12 cellular contexts compared by ENCODE assay signal in the genomic region with DNA sequence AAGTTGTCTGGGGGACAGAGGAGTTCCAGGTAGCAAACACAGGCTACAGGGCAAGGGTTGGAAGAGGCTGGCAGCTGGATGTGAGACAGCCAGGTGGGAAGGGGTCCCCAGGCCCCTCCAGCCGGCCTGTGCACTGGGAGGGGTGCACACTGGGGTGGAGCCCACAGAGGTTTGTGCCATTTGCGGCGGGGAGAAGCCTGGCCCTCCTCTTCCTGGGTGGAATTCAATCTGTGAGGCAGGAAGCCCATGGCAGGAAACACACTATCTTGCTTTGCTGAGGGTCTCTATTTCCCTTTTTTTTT.
A peak's percentile ranks its signal among the peaks of the same experiment; 100 is the strongest.
DNase-seq lines count a peak whose midpoint lies in the region; ATAC-seq and TF ChIP-seq lines count a peak whose summit lies in the region.
"Had no signal": no experiment of that assay in that cellular context is flagged by ENCODE, and none has a peak within 500 bp of the region (broad histone marks: within the 10 kb centered on the region; RNA-seq: fewer than 3 reads in every experiment).

No MANE protein-coding gene starts in this region.

- H3K27me3 ChIP-seq in BLaER1 treated with 17β-estradiol and CSF1 and Interleukin-3, amounts not matched to agents 10 nM and 100 nM: no peaks in the 10 kb centered on the region
- H3K27me3 ChIP-seq in IMR-90 (ENCODE audit: control insufficient read depth, insufficient read depth, low read length) (no peaks in the 10 kb centered on the region), sigmoid colon (no peaks in the 10 kb centered on the region), aorta (ENCODE audit: control insufficient read depth in 1 of 2, insufficient read depth in 2 of 2, low read length in 1 of 2) (no peaks in the 10 kb centered on the region)

- peaks cover 80 to 100% (median 96%) of the 10 kb centered on the region in 11 experiments for H3K36me3 ChIP-seq in BLaER1 treated with 17β-estradiol and CSF1 and Interleukin-3, amounts not matched to agents 10 nM and 100 nM
- H3K36me3 ChIP-seq in IMR-90 (ENCODE audit: control insufficient read depth, insufficient read depth, low read length) (peaks cover 79% of the 10 kb centered on the region), sigmoid colon (peaks cover 22 to 68% (median 42%) of the 10 kb centered on the region in 4 donors), aorta (ENCODE audit: control insufficient read depth in 1 of 2, insufficient read depth in 2 of 2, low read length in 1 of 2) (peaks cover 0 to 3% of the 10 kb centered on the region in 2 donors)

- H3K9me3 Mint-ChIP-seq in glutamatergic neuron (ENCODE audit: unreplicated experiment): peaks cover 9% of the 10 kb centered on the region
- H3K9me3 Mint-ChIP-seq: CD4-positive, CD25-positive, alpha-beta regulatory T cell; IgD-negative memory B cell had no signal

- H3K23ac ChIP-seq in IMR-90 (ENCODE audit: low read depth, low read length): no peak overlapping the region

- H4K20me1 ChIP-seq in BLaER1 treated with 17β-estradiol and CSF1 and Interleukin-3, amounts not matched to agents 10 nM and 100 nM: peaks cover 2 to 85% (median 61%) of the 10 kb centered on the region in 11 experiments; a peak in 20 of 22 replicates
- H4K20me1 ChIP-seq in IMR-90 (ENCODE audit: insufficient read depth, low read length): peaks cover 14% of the 10 kb centered on the region

- no peak overlapping the region for H2BK120ac ChIP-seq in IMR-90 (ENCODE audit: low read depth, low read length)

- 0 out of 20 replicates have a peak overlapping the region, but pooled peaks of 2 of the 10 experiments have one; percentile 14 to 23 for H3K4me3 ChIP-seq in BLaER1 treated with 17β-estradiol and CSF1 and Interleukin-3, amounts not matched to agents 10 nM and 100 nM
- no peak overlapping the region for H3K4me3 ChIP-seq in IMR-90 (ENCODE audit: insufficient read depth, low read depth, low read length)
- no peak overlapping the region for H3K4me3 ChIP-seq in sigmoid colon
- no peak overlapping the region for H3K4me3 ChIP-seq in coronary artery
- H3K4me3 ChIP-seq in aorta (ENCODE audit: low read length in 2 of 2): no peak overlapping the region

- POLR2A ChIA-PET in IMR-90 (lab: Charles Lee; ENCODE audit: unreplicated experiment): no interaction called here

- H3K4me3 Mint-ChIP-seq in glutamatergic neuron (ENCODE audit: unreplicated experiment): no peak overlapping the region
- H3K4me3 Mint-ChIP-seq: CD4-positive, CD25-positive, alpha-beta regulatory T cell; IgD-negative memory B cell had no signal

- no peaks in the 10 kb centered on the region for H3K9me3 ChIP-seq in BLaER1 treated with 17β-estradiol and CSF1 and Interleukin-3, amounts not matched to agents 10 nM and 100 nM (replicated peaks in 1 of 11)
- H3K9me3 ChIP-seq in IMR-90 (ENCODE audit: control insufficient read depth, insufficient read depth, low read length) (no peaks in the 10 kb centered on the region), sigmoid colon (no peaks in the 10 kb centered on the region), aorta (ENCODE audit: control insufficient read depth, low read length) (no peaks in the 10 kb centered on the region)

- no peak overlapping the region for H4K8ac ChIP-seq in IMR-90 (ENCODE audit: low read depth in 2 of 2, low read length in 2 of 2)

- H3K56ac ChIP-seq in IMR-90 (ENCODE audit: extremely low read depth, insufficient read depth, low read length): no peak overlapping the region

- peak overlapping the region; percentile 42 for H2AK9ac ChIP-seq in IMR-90 (replicated peaks; ENCODE audit: low read depth, low read length, poor library complexity)

- ATAC-seq in IMR-90 (ENCODE audit: low read depth) (no peak), aorta (ENCODE audit: low FRiP score) (no peak)
- ATAC-seq: HCT116 had no signal

- H3K27me3 Mint-ChIP-seq in glutamatergic neuron (ENCODE audit: unreplicated experiment): peaks cover 2% of the 10 kb centered on the region
- H3K27me3 Mint-ChIP-seq: CD4-positive, CD25-positive, alpha-beta regulatory T cell had no signal

- no peak overlapping the region for H2AK5ac ChIP-seq in IMR-90 (ENCODE audit: low read depth, low read length)

- CTCF ChIA-PET in IMR-90 (lab: Yijun Ruan, JAX): no interaction called here

- no peak overlapping the region for H2BK5ac ChIP-seq in IMR-90 (ENCODE audit: low read depth, low read length, poor library complexity, severe bottlenecking)

- no peak for TF ChIP-seq CTCF in IMR-90 (conservative IDR thresholded peaks at IDR 0.05; ENCODE audit: low read depth, low read length)
- no peak for TF ChIP-seq CTCF in glutamatergic neuron (IDR thresholded peaks at IDR 0.05; ENCODE audit: partially characterized antibody, unreplicated experiment)
- TF ChIP-seq CTCF in sigmoid colon (IDR thresholded peaks at IDR 0.05): no peak
- TF ChIP-seq CTCF in coronary artery (IDR thresholded peaks at IDR 0.05): no peak

- no peak overlapping the region for H4K91ac ChIP-seq in IMR-90 (ENCODE audit: insufficient read depth, low read depth, low read length)

- no peak overlapping the region for H3K4ac ChIP-seq in IMR-90 (ENCODE audit: low read depth, low read length)

- H3K27ac Mint-ChIP-seq in glutamatergic neuron (ENCODE audit: unreplicated experiment): peak overlapping the region; percentile 59
- H3K27ac Mint-ChIP-seq: CD4-positive, CD25-positive, alpha-beta regulatory T cell; IgD-negative memory B cell had no signal

- no peak for TF ChIP-seq RAD21 in IMR-90 (IDR thresholded peaks at IDR 0.05; ENCODE audit: low read length)

- H3K9ac ChIP-seq in BLaER1 treated with 17β-estradiol and CSF1 and Interleukin-3, amounts not matched to agents 10 nM and 100 nM: peak overlapping the region in 8 of 11 experiments; percentile 3 to 43 (median 28); a peak in 8 of 22 replicates
- no peak overlapping the region for H3K9ac ChIP-seq in IMR-90 (ENCODE audit: low read depth, low read length)

- no peak overlapping the region for H4K5ac ChIP-seq in IMR-90 (ENCODE audit: low read depth, low read length)

- peaks cover 23 to 40% (median 32%) of the 10 kb centered on the region in 10 experiments for H3K4me1 ChIP-seq in BLaER1 treated with 17β-estradiol and CSF1 and Interleukin-3, amounts not matched to agents 10 nM and 100 nM
- H3K4me1 ChIP-seq in IMR-90 (ENCODE audit: control insufficient read depth, insufficient read depth, low read length): peaks cover 12% of the 10 kb centered on the region
- peaks cover 0 to 31% (median 19%) of the 10 kb centered on the region in 4 donors for H3K4me1 ChIP-seq in sigmoid colon
- no peaks in the 10 kb centered on the region for H3K4me1 ChIP-seq in aorta (ENCODE audit: control insufficient read depth in 1 of 2, insufficient read depth in 2 of 2, low read length in 2 of 2)

- peak overlapping the region; percentile 21 for H2AFZ ChIP-seq in IMR-90 (replicated peaks; ENCODE audit: low read length, poor library complexity)

- peak overlapping the region; percentile 61 to 87 (median 78) for H3K4me2 ChIP-seq in BLaER1 treated with 17β-estradiol and CSF1 and Interleukin-3, amounts not matched to agents 10 nM and 100 nM
- no peak overlapping the region for H3K4me2 ChIP-seq in IMR-90 (ENCODE audit: low read depth, low read length)

- H3K36me3 Mint-ChIP-seq in glutamatergic neuron (ENCODE audit: unreplicated experiment): no peaks in the 10 kb centered on the region
- H3K36me3 Mint-ChIP-seq: CD4-positive, CD25-positive, alpha-beta regulatory T cell; IgD-negative memory B cell had no signal

- intact Hi-C loops in IMR-90 (cut with micrococcal nuclease) (no loop called here), sigmoid colon (cut with DNase I) (no loop called here), aorta (cut with DNase I) (no loop called here)

- peaks cover 28 to 81% of the 10 kb centered on the region in 2 experiments; a peak in 3 of 4 replicates for H3K79me1 ChIP-seq in IMR-90 (ENCODE audit: low read depth in 1 of 2, low read length in 2 of 2)

- in situ Hi-C loops in IMR-90 (cut with MboI; ENCODE audit: low sequenced_read_pairs): no loop called here

- no peak overlapping the region for H2BK15ac ChIP-seq in IMR-90 (ENCODE audit: low read depth, low read length)

- no peak for TF ChIP-seq POLR2A in IMR-90 (IDR thresholded peaks at IDR 0.05; ENCODE audit: low read depth, low read length)
- TF ChIP-seq POLR2A in sigmoid colon (IDR thresholded peaks at IDR 0.05): no peak

- H3K27ac ChIP-seq in BLaER1 treated with 17β-estradiol and CSF1 and Interleukin-3, amounts not matched to agents 10 nM and 100 nM: peak overlapping the region in 7 of 11 experiments; percentile 13 to 50 (median 28); a peak in 8 of 22 replicates
- H3K27ac ChIP-seq in IMR-90 (ENCODE audit: insufficient read depth, low read length) (no peak overlapping the region), sigmoid colon (peak overlapping the region in 1 of 4 donors; percentile 47), coronary artery (no peak overlapping the region), aorta (ENCODE audit: low read depth in 1 of 2, low read length in 2 of 2) (no peak overlapping the region)

- no peak overlapping the region for H2BK20ac ChIP-seq in IMR-90 (ENCODE audit: low read depth, low read length)

- dilution Hi-C loops in IMR-90 (cut with HindIII; ENCODE audit: low sequenced_read_pairs, unreplicated experiment): no loop called here

- H3K4me1 Mint-ChIP-seq in glutamatergic neuron (ENCODE audit: low read depth, unreplicated experiment): peaks cover 6% of the 10 kb centered on the region
- H3K4me1 Mint-ChIP-seq: CD4-positive, CD25-positive, alpha-beta regulatory T cell; IgD-negative memory B cell had no signal

- peaks cover 14% of the 10 kb centered on the region for H3K9me1 ChIP-seq in IMR-90 (ENCODE audit: insufficient read depth, low read length)

- BruUV-seq in IMR-90 (replicated peaks; lab: Mats Ljungman, UMichigan): no TSS peak

- 90% methylated on average over 2 of the region's 3 CpGs; no CpG with 5 or more reads in 1 of the 2 experiments for WGBS in IMR-90 (ENCODE audit: extremely low coverage in 2 of 2, insufficient read length in 1 of 2), 2 experiments
- WGBS in sigmoid colon, 2 donors: 47 to 83% methylated on average over 3 of the region's 3 CpGs
- 56 to 70% methylated on average over 3 of the region's 3 CpGs for WGBS in aorta, 2 donors

- H3K14ac ChIP-seq in IMR-90 (replicated peaks; ENCODE audit: low read depth, low read length): no peak overlapping the region

- no peak for DNase-seq in IMR-90
- DNase-seq in glutamatergic neuron: no peak
- peak; percentile 52 for DNase-seq in sigmoid colon
- no peak for DNase-seq in coronary artery (ENCODE audit: low spot score)
- DNase-seq in cerebellar cortex (ENCODE audit: low spot score): no peak
- DNase-seq in aorta: no peak
- DNase-seq: DMS53, GF-D8 had no signal

- TF ChIP-seq EP300 in sigmoid colon (IDR thresholded peaks at IDR 0.05): no peak

- H3K18ac ChIP-seq in IMR-90 (ENCODE audit: low read depth, low read length): no peak overlapping the region

TF ChIP-seq in IMR-90, 13 proteins besides CTCF, POLR2A, EP300 and RAD21 (continues in another document):
- no peak for TF ChIP-seq SMC3 (IDR thresholded peaks at IDR 0.05; ENCODE audit: low read depth, low read length)
- no peak for TF ChIP-seq BHLHE40 (IDR thresholded peaks at IDR 0.05; ENCODE audit: low read depth, low read length)
- TF ChIP-seq MXI1 (IDR thresholded peaks at IDR 0.05; ENCODE audit: borderline replicate concordance, low read depth, low read length): no peak
- TF ChIP-seq RFX5 (IDR thresholded peaks at IDR 0.05; ENCODE audit: low read depth, low read length): no peak

Comparison
In these comparisons a context has a peak if more than half of its experiments do, and no peak if none do; other contexts are left out.
1. H3K27ac ChIP-seq: peak in BLaER1 treated with 17β-estradiol and CSF1 and Interleukin-3, amounts not matched to agents 10 nM and 100 nM (7 of 11); none in IMR-90 (single experiment), coronary artery (0 of 2) and aorta (0 of 2).